ENCODE assay signal across 8 cellular contexts in genomic region chr18:22170421-22171262, GRCh38. TPM values are rescaled to one million over a fixed set of nuclear protein-coding genes. Genes with fewer than 3 reads are reported as not detected.
A peak's percentile ranks its signal among the peaks of the same experiment; 100 is the strongest.
DNase-seq lines count a peak whose midpoint lies in the region; ATAC-seq, FAIRE-seq and TF ChIP-seq lines count a peak whose summit lies in the region.

No MANE protein-coding gene starts in this region.

- CTCF ChIA-PET in CD8-positive, alpha-beta memory T cell (lab: Charles Lee): interaction anchor here (1.2 to 1.5 kb wide), 3 partner anchors 24 to 391 kb away, joined by 3 to 4 read pairs (median 3); no protein-coding TSS in a partner anchor

- ATAC-seq in GM18519 (IDR thresholded peaks at IDR 0.05; ENCODE audit: low FRiP score, unreplicated experiment): no peak
- ATAC-seq in GM21528 (IDR thresholded peaks at IDR 0.05; ENCODE audit: low FRiP score, unreplicated experiment): no peak
- ATAC-seq in GM19395 (IDR thresholded peaks at IDR 0.05; ENCODE audit: unreplicated experiment): no peak

- FAIRE-seq in small intestine (lab: Jason Lieb, UNC): no peak

- peak overlapping the region; percentile 51 for H3K4me3 ChIP-seq in CD8-positive, alpha-beta memory T cell (ENCODE audit: low read length)
- H3K4me3 ChIP-seq in LNCaP clone FGC (ENCODE audit: low read depth, low read length): peak overlapping the region; percentile 89
- H3K4me3 ChIP-seq in iPS-11a (ENCODE audit: low read depth, low read length): peak overlapping the region; percentile 56
- peak overlapping the region; percentile 79 to 94 for H3K4me3 ChIP-seq in small intestine (ENCODE audit: low read depth in 1 of 2, low read length in 2 of 2)

- peak in 1 of 5 donors; percentile 23 for DNase-seq in CD8-positive, alpha-beta memory T cell
- DNase-seq in LNCaP clone FGC (ENCODE audit: low read depth) (no peak), amniotic stem cell (lab: John Stamatoyannopoulos, UW) (peak; percentile 59), small intestine (peak; percentile 52)

- peaks cover 72 to 79% of the 10 kb centered on the region in 2 donors for H3K27me3 Mint-ChIP-seq in CD8-positive, alpha-beta memory T cell

- peaks cover 0 to 8% (median 3%) of the 10 kb centered on the region in 5 donors for H3K9me3 Mint-ChIP-seq in CD8-positive, alpha-beta memory T cell

- peak overlapping the region; percentile 90 to 98 (median 94) for H3K4me3 Mint-ChIP-seq in CD8-positive, alpha-beta memory T cell

- no peaks in the 10 kb centered on the region for H3K36me3 ChIP-seq in CD8-positive, alpha-beta memory T cell (ENCODE audit: insufficient read depth, low read length)
- no peaks in the 10 kb centered on the region for H3K36me3 ChIP-seq in small intestine (ENCODE audit: control insufficient read depth in 2 of 2, insufficient read depth in 2 of 2, low read length in 2 of 2)

- H3K27ac ChIP-seq in CD8-positive, alpha-beta memory T cell (ENCODE audit: low read depth, low read length): no peak overlapping the region
- peak overlapping the region; percentile 95 to 96 for H3K27ac ChIP-seq in small intestine (ENCODE audit: low read depth in 1 of 2, low read length in 1 of 2)

- no peaks in the 10 kb centered on the region for H3K9me3 ChIP-seq in CD8-positive, alpha-beta memory T cell (ENCODE audit: low read length)
- no peaks in the 10 kb centered on the region for H3K9me3 ChIP-seq in small intestine (ENCODE audit: control insufficient read depth, low read depth)

- peak overlapping the region in 7 of 8 donors; percentile 57 to 89 (median 74) for H3K27ac Mint-ChIP-seq in CD8-positive, alpha-beta memory T cell

- 0 to 1% (median 1%) methylated on average over 56 to 66 of the region's 66 CpGs for WGBS in small intestine, 3 donors

- POLR2A ChIA-PET in CD8-positive, alpha-beta memory T cell (lab: Charles Lee): interaction anchor here (1.2 kb wide), 1 partner anchor 112 kb away, joined by 3 read pairs; no protein-coding TSS in a partner anchor

- peaks cover 20 to 46% (median 25%) of the 10 kb centered on the region in 3 donors for H3K4me1 Mint-ChIP-seq in CD8-positive, alpha-beta memory T cell

- H3K4me1 ChIP-seq in CD8-positive, alpha-beta memory T cell (ENCODE audit: insufficient read depth, low read length): peaks cover 21% of the 10 kb centered on the region
- H3K4me1 ChIP-seq in small intestine (ENCODE audit: control insufficient read depth in 2 of 2, insufficient read depth in 1 of 2, low read depth in 1 of 2, low read length in 1 of 2): no peaks in the 10 kb centered on the region

- H3K27me3 ChIP-seq in CD8-positive, alpha-beta memory T cell (ENCODE audit: insufficient read depth, low read length, poor library complexity, severe bottlenecking): peaks cover 65% of the 10 kb centered on the region
- peaks cover 0 to 30% of the 10 kb centered on the region in 2 donors for H3K27me3 ChIP-seq in small intestine (ENCODE audit: control insufficient read depth in 2 of 2, insufficient read depth in 2 of 2, low read length in 2 of 2)

- H3K36me3 Mint-ChIP-seq in CD8-positive, alpha-beta memory T cell: peaks cover 0 to 4% (median 0%) of the 10 kb centered on the region in 3 donors

- TF ChIP-seq CTCF in LNCaP clone FGC (IDR thresholded peaks at IDR 0.05; ENCODE audit: control insufficient read depth, extremely low read depth, insufficient read depth): no peak

RNA-seq across cellular contexts. Expression of gene GATA6, which starts 1.3 kb away (rescaled TPM):
- total RNA-seq in CD8-positive, alpha-beta memory T cell: under 1 TPM; 0.04 to 0.11 TPM
- polyA plus RNA-seq in CD8-positive, alpha-beta memory T cell: 0.32 TPM
- polyA plus RNA-seq in small intestine: 10 to 100 TPM; 25.9 to 36.9 (median 27.8) TPM

Comparison
In these comparisons a context has a peak if more than half of its experiments do, and no peak if none do; other contexts are left out.
1. RNA of gene GATA6, which starts 1.3 kb away (polyA plus RNA-seq): 25.9 to 36.9 TPM in small intestine; 0.32 TPM in CD8-positive, alpha-beta memory T cell (single experiment); every median in the first group is over 10 times any median in the second.
2. Peak in every context shown above with its lines, with median percentiles within 50 percentile points of each other: H3K4me3 ChIP-seq.